ENCODE assay signal across 8 cellular contexts in genomic region chr18:12701161-12701560, GRCh38. TPM values are rescaled to one million over a fixed set of nuclear protein-coding genes. Genes with fewer than 3 reads are reported as not detected.
DNase-seq lines count a peak whose midpoint lies in the region; ATAC-seq and TF ChIP-seq lines count a peak whose summit lies in the region.

No MANE protein-coding gene starts in this region.

- TF ChIP-seq CTCF in CD8-positive, alpha-beta T cell (IDR thresholded peaks at IDR 0.05) = no peak
- no peak for TF ChIP-seq CTCF in NB4 (IDR thresholded peaks at IDR 0.05; ENCODE audit: low read depth, low read length)
- no peak for TF ChIP-seq CTCF in dorsolateral prefrontal cortex (IDR thresholded peaks at IDR 0.05 in 54 of 56, conservative IDR thresholded peaks at IDR 0.05 in 2 of 56; ENCODE audit: low read depth in 1 of 56, partially characterized antibody in 56 of 56)
- no peak for TF ChIP-seq CTCF in neural cell (IDR thresholded peaks at IDR 0.05; ENCODE audit: poor library complexity, severe bottlenecking)

- no peaks in the 10 kb centered on the region for H3K27me3 ChIP-seq in CD8-positive, alpha-beta T cell (ENCODE audit: insufficient read depth, low read length)
- H3K27me3 ChIP-seq in dorsolateral prefrontal cortex (no peaks in the 10 kb centered on the region), neural cell (ENCODE audit: insufficient read depth, low read depth, low read length) (no peaks in the 10 kb centered on the region)

- H4K20me1 ChIP-seq in neural cell (ENCODE audit: insufficient read depth) = no peaks in the 10 kb centered on the region

- H3K4me2 ChIP-seq in neural cell (ENCODE audit: low read length) = peak overlapping the region; percentile 37

- peaks cover 49% of the 10 kb centered on the region for H3K36me3 Mint-ChIP-seq in CD8-positive, alpha-beta T cell

- H2AFZ ChIP-seq in neural cell (ENCODE audit: low read depth, low read length) = no peak overlapping the region

- peak overlapping the region; percentile 96 for H3K4me3 Mint-ChIP-seq in CD8-positive, alpha-beta T cell

- H3K4me1 ChIP-seq in CD8-positive, alpha-beta T cell (ENCODE audit: insufficient read depth, low read length) = peaks cover 30% of the 10 kb centered on the region

- H3K4me3 ChIP-seq in CD8-positive, alpha-beta T cell (ENCODE audit: low read depth, low read length) = peak overlapping the region; percentile 96
- H3K4me3 ChIP-seq in NB4 (ENCODE audit: low read depth, low read length) (peak overlapping the region; percentile 83), dorsolateral prefrontal cortex (peak overlapping the region in 53 of 59 donors; percentile 58 to 99 (median 95)), neural cell (ENCODE audit: low read length) (peak overlapping the region; percentile 98)

- ATAC-seq in CD8-positive, alpha-beta T cell = no peak
- no peak for ATAC-seq in GM21526 (IDR thresholded peaks at IDR 0.05; ENCODE audit: low FRiP score, unreplicated experiment)
- ATAC-seq in GM21786 (IDR thresholded peaks at IDR 0.05; ENCODE audit: unreplicated experiment) = no peak
- no peak for ATAC-seq in HG02623 (IDR thresholded peaks at IDR 0.05; ENCODE audit: unreplicated experiment)

- H3K9me2 ChIP-seq in neural cell (ENCODE audit: insufficient read depth, low read length) = no peaks in the 10 kb centered on the region

- peak overlapping the region; percentile 100 for H3K27ac Mint-ChIP-seq in CD8-positive, alpha-beta T cell

- no peak for DNase-seq in CD8-positive, alpha-beta T cell
- DNase-seq in NB4 (ENCODE audit: low read depth) (no peak), dorsolateral prefrontal cortex (no peak), GM19238 (ENCODE audit: insufficient read length, low spot score) (no peak)

- TF ChIP-seq EP300 in neural cell (conservative IDR thresholded peaks at IDR 0.05; ENCODE audit: poor library complexity, severe bottlenecking) = no peak

- POLR2A ChIA-PET in CD8-positive, alpha-beta T cell (lab: Charles Lee) = interaction anchor here (0.6 to 2.4 kb wide), 2 partner anchors 15 to 247 kb away, joined by 3 to 8 read pairs; partner anchors contain the start of gene SEH1L

- intact Hi-C loops in CD8-positive, alpha-beta T cell (cut with DNase I, micrococcal nuclease) = loop anchor here (5.0 kb wide), 1 partner anchor 291 kb away; the partner anchor contains the start of gene CEP192 (in 2 of the 2)
- intact Hi-C loops in dorsolateral prefrontal cortex (cut with DNase I) = loop anchor here in 1 of 2 donors (5.0 kb wide), 1 partner anchor 39 kb away; no protein-coding TSS in a partner anchor

- H3K9me3 ChIP-seq in CD8-positive, alpha-beta T cell (ENCODE audit: low read length) = no peaks in the 10 kb centered on the region
- H3K9me3 ChIP-seq in neural cell (ENCODE audit: low read length) = no peaks in the 10 kb centered on the region

- CTCF ChIA-PET in CD8-positive, alpha-beta T cell (lab: Charles Lee) = interaction anchor here (1.0 to 1.6 kb wide), 2 partner anchors 26 to 310 kb away, joined by 4 to 5 read pairs; no protein-coding TSS in a partner anchor

- H3K27ac ChIP-seq in CD8-positive, alpha-beta T cell (ENCODE audit: low read depth, low read length) = no peak overlapping the region
- no peak overlapping the region for H3K27ac ChIP-seq in dorsolateral prefrontal cortex
- no peak overlapping the region for H3K27ac ChIP-seq in neural cell (ENCODE audit: low read length)

- no peak for TF ChIP-seq POLR2A in NB4 (IDR thresholded peaks at IDR 0.05; ENCODE audit: extremely low read depth, insufficient read length)

- H3K79me2 ChIP-seq in neural cell (replicated peaks; ENCODE audit: insufficient read depth, low read length) = peaks cover 46% of the 10 kb centered on the region

- H3K9ac ChIP-seq in neural cell (ENCODE audit: low read length) = no peak overlapping the region

- H3F3A ChIP-seq in neural cell (ENCODE audit: insufficient read depth, low read length, poor library complexity, severe bottlenecking) = peaks cover 5% of the 10 kb centered on the region

- peaks cover 44% of the 10 kb centered on the region for H3K4me1 Mint-ChIP-seq in CD8-positive, alpha-beta T cell (ENCODE audit: low read depth)

- H3K27me3 Mint-ChIP-seq in CD8-positive, alpha-beta T cell (ENCODE audit: low read depth) = no peaks in the 10 kb centered on the region

- no peaks in the 10 kb centered on the region for H3K36me3 ChIP-seq in CD8-positive, alpha-beta T cell (ENCODE audit: insufficient read depth, low read length)
- H3K36me3 ChIP-seq in neural cell (ENCODE audit: insufficient read depth, low read length) = peaks cover 7% of the 10 kb centered on the region

- H3K9me3 Mint-ChIP-seq in CD8-positive, alpha-beta T cell = no peaks in the 10 kb centered on the region

- TF ChIP-seq RAD21 in neural cell (conservative IDR thresholded peaks at IDR 0.05) = no peak

TF ChIP-seq in neural cell, 6 proteins besides CTCF, POLR2A, EP300 and RAD21:
- TF ChIP-seq REST (IDR thresholded peaks at IDR 0.05; ENCODE audit: borderline replicate concordance) (no peak), TAF1 (IDR thresholded peaks at IDR 0.05; ENCODE audit: low read depth) (no peak), POLR2AphosphoS5 (IDR thresholded peaks at IDR 0.05) (no peak), SMC3 (conservative IDR thresholded peaks at IDR 0.05; ENCODE audit: poor library complexity) (no peak), EZH2 (IDR thresholded peaks at IDR 0.05; ENCODE audit: borderline replicate concordance, insufficient read depth, low read length, poor library complexity, severe bottlenecking) (no peak), MXI1 (conservative IDR thresholded peaks at IDR 0.05; ENCODE audit: poor library complexity, severe bottlenecking) (no peak)

RNA-seq across cellular contexts. Expression of gene CEP76, which starts 1.4 kb away (rescaled TPM):
- 10 to 100 TPM; 10.9 to 11.0 TPM for total RNA-seq in CD8-positive, alpha-beta T cell
- 10 to 100 TPM in 67 of 120 experiments, 1 to 10 TPM in 53; 5.4 to 17.5 (median 10.4) TPM for total RNA-seq in dorsolateral prefrontal cortex
- 14.8 and 21.4 TPM in 2 replicates for polyA plus RNA-seq in neural cell
- 18.7 and 19.9 TPM in 2 replicates for polyA minus RNA-seq in neural cell

RNA-seq across cellular contexts. Expression of gene PSMG2, which starts 1.7 kb away (rescaled TPM):
- 10 to 100 TPM; 80.3 to 81.7 TPM for total RNA-seq in CD8-positive, alpha-beta T cell
- 10 to 100 TPM; 46.0 to 79.5 (median 56.9) TPM for total RNA-seq in dorsolateral prefrontal cortex
- 87.2 and 102 TPM in 2 replicates for polyA plus RNA-seq in neural cell
- 59.2 and 74.6 TPM in 2 replicates for polyA minus RNA-seq in neural cell

RNA-seq across cellular contexts. Expression of gene SPIRE1, which starts 43.3 kb away (rescaled TPM):
- total RNA-seq in CD8-positive, alpha-beta T cell = under 1 TPM; 0.57 to 0.69 TPM
- total RNA-seq in dorsolateral prefrontal cortex = 100 to 1,000 TPM in 99 of 120 experiments, 10 to 100 TPM in 21; 76.6 to 170 (median 113) TPM
- polyA plus RNA-seq in neural cell = 22.2 and 23.7 TPM in 2 replicates
- 44.8 and 55.0 TPM in 2 replicates for polyA minus RNA-seq in neural cell

Comparison
In these comparisons a context has a peak if more than half of its experiments do, and no peak if none do; other contexts are left out.
1. RNA of gene SPIRE1, which starts 43.3 kb away (total RNA-seq): 76.6 to 170 TPM in dorsolateral prefrontal cortex; 0.57 to 0.69 TPM in CD8-positive, alpha-beta T cell; every median in the first group is over 10 times any median in the second.
2. Peak in every context shown above with its lines, with median percentiles within 50 percentile points of each other: H3K4me3 ChIP-seq.